9 cellular contexts compared by ENCODE assay signal in genomic region chr9:89114741-89115140, GRCh38.
"Had no signal": no experiment of that assay in that cellular context is flagged by ENCODE, and none has a peak within 500 bp of the region (broad histone marks: within the 10 kb centered on the region; RNA-seq: fewer than 3 reads in every experiment).

No MANE protein-coding gene starts in this region.

- H3K4me3 Mint-ChIP-seq: HFFc6, IgD-negative memory B cell had no signal

- H3K9ac ChIP-seq: GM23248 had no signal

- H3K27ac ChIP-seq: GM23248, HL-60 had no signal

- H2AFZ ChIP-seq: GM23248 had no signal

- H3K36me3 ChIP-seq: HAP-1 had no signal

- H3K9me3 ChIP-seq: HAP-1 had no signal

- H3K4me3 ChIP-seq: GM23248, HAP-1 had no signal

- H3K9me3 Mint-ChIP-seq: HFFc6 had no signal

- H3K4me1 Mint-ChIP-seq: IgD-negative memory B cell had no signal

- H3K27ac Mint-ChIP-seq: HFFc6, IgD-negative memory B cell had no signal

- ATAC-seq: HCT116 had no signal

- DNase-seq: GOT3, H7, HFFc6, KBM-7 had no signal

- H3K4me1 ChIP-seq: HAP-1 had no signal
